Comparison of ENCODE assay signal across 1 cellular context in the genomic region with DNA sequence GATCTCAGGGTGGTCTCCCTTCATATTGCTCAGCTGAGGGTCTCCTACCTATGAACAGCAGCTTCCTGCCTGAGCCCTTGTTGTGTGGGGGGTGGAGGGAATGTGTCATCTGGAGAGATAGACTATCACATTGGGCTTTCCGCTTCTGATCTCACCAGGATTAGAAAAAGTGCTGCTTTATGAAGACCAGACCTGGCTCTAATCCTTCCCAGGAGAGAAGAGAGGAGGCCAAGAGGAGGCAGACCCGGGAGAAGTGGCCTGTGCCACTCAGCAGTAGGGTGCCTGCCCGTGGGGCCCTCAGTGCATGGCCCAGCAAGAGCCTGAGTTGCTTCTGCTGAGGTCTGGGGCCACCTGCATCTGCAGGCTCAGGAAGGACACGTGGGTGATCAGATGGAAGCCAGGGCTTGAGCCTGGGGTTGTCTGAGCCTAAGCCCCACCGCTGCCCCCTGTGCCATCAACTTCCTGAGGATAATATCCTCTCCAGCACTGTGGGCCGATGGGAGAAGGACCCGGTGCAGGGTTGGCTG.
A peak's percentile ranks its signal among the peaks of the same experiment; 100 is the strongest.
TF ChIP-seq lines count a peak whose summit lies in the region.

No MANE protein-coding gene starts in this region.

TF ChIP-seq in HEK293, 187 proteins besides CTCF, POLR2A, EP300 and RAD21:
- TF ChIP-seq OVOL3 (tag by site-specific recombination; IDR thresholded peaks at IDR 0.05), result no peak
- TF ChIP-seq ZXDB (tag by site-specific recombination; IDR thresholded peaks at IDR 0.05), result no peak
- peak; percentile 30; the same call in 1 of the 2 replicates for TF ChIP-seq ZIC2 (tag by site-specific recombination; IDR thresholded peaks at IDR 0.05)
- no peak for TF ChIP-seq ZNF292 (tag by site-specific recombination; IDR thresholded peaks at IDR 0.05; ENCODE audit: borderline replicate concordance, low read depth)
- no peak for TF ChIP-seq ZNF175 (tag by site-specific recombination; IDR thresholded peaks at IDR 0.05)
- TF ChIP-seq, protein P1, sequence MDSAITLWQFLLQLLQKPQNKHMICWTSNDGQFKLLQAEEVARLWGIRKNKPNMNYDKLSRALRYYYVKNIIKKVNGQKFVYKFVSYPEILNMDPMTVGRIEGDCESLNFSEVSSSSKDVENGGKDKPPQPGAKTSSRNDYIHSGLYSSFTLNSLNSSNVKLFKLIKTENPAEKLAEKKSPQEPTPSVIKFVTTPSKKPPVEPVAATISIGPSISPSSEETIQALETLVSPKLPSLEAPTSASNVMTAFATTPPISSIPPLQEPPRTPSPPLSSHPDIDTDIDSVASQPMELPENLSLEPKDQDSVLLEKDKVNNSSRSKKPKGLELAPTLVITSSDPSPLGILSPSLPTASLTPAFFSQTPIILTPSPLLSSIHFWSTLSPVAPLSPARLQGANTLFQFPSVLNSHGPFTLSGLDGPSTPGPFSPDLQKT (IDR thresholded peaks at IDR 0.05; ENCODE audit: borderline replicate concordance, low read depth, low read length), result no peak
TF ChIP-seq in HEK293: peak in this region for 1.
